17 cellular contexts compared by ENCODE assay signal in the genomic region with DNA sequence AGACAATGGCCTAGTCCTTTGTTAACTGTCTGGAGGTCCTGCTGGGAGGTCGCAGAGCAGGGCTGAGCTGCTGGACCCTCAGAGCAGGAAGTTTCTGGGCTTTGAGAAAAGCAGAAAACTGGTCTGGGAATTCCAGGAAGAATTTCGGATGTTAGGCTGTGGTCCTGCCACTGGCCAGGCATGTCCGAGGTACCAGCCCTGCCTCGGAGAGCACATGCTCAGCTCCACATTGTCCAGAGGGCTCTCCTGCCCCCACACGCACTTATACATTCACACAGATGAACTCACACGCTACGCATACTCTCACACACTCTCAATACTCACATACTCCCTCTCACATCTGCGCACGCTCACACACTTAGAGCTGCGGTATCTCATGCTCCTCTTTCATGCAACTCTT.
A peak's percentile ranks its signal among the peaks of the same experiment; 100 is the strongest.
DNase-seq lines count a peak whose midpoint lies in the region; ATAC-seq, FAIRE-seq and TF ChIP-seq lines count a peak whose summit lies in the region.
"Had no signal": no experiment of that assay in that cellular context is flagged by ENCODE, and none has a peak within 500 bp of the region (broad histone marks: within the 10 kb centered on the region; RNA-seq: fewer than 3 reads in every experiment).

No MANE protein-coding gene starts in this region.

- in situ Hi-C loops in HepG2 (cut with HindIII; ENCODE audit: extremely low pct_ligation_motif_present, low pct_unique_long_range_greater_than_20kb): no loop called here

- peaks cover 33% of the 10 kb centered on the region for H3K36me3 Mint-ChIP-seq in activated naive CD8-positive, alpha-beta T cell

- no peak overlapping the region for H3K4me2 ChIP-seq in HepG2 (ENCODE audit: low read depth, low read length)

- peak overlapping the region; percentile 90 for H3K27ac Mint-ChIP-seq in activated naive CD8-positive, alpha-beta T cell

- no peaks in the 10 kb centered on the region for H3K79me2 ChIP-seq in HepG2 (ENCODE audit: insufficient read depth, low read length)

- H3K9ac ChIP-seq in HepG2 (ENCODE audit: insufficient read depth, low read depth, low read length) (no peak overlapping the region), stomach smooth muscle (ENCODE audit: low read length in 2 of 2) (no peak overlapping the region)

- TF ChIP-seq CTCF in HepG2 (CRISPR knock-in tag; IDR thresholded peaks at IDR 0.05) (no peak), right lobe of liver (IDR thresholded peaks at IDR 0.05) (no peak)

- H4K20me1 ChIP-seq in HepG2 (ENCODE audit: insufficient read depth, low read length): no peaks in the 10 kb centered on the region

- no peak overlapping the region for H2AFZ ChIP-seq in HepG2 (ENCODE audit: low read length)

- peaks cover 4% of the 10 kb centered on the region for H3K9me3 Mint-ChIP-seq in activated naive CD8-positive, alpha-beta T cell (ENCODE audit: low read depth)

- peaks cover 65% of the 10 kb centered on the region for H3K4me1 Mint-ChIP-seq in activated naive CD8-positive, alpha-beta T cell (ENCODE audit: low read depth)

- H3K27me3 Mint-ChIP-seq in activated naive CD8-positive, alpha-beta T cell: no peaks in the 10 kb centered on the region

- intact Hi-C loops in HepG2 (cut with micrococcal nuclease; ENCODE audit: unreplicated experiment): no loop called here
- intact Hi-C loops in right lobe of liver (cut with DNase I): no loop called here

- no peak for TF ChIP-seq RAD21 in HepG2 (CRISPR knock-in tag; IDR thresholded peaks at IDR 0.05)

- H3K27ac ChIP-seq in HepG2 (ENCODE audit: extremely low read length, insufficient read depth, low read length): no peak overlapping the region
- no peak overlapping the region for H3K27ac ChIP-seq in right lobe of liver
- peak overlapping the region; percentile 3 for H3K27ac ChIP-seq in mesodermal cell (ENCODE audit: low read depth, low read length, severe bottlenecking)
- peak overlapping the region; percentile 11 for H3K27ac ChIP-seq in stomach smooth muscle (ENCODE audit: low read length)
- H3K27ac ChIP-seq: left ventricle myocardium inferior, thyroid gland had no signal

- DNase-seq in HepG2 (ENCODE audit: low spot score): no peak
- no peak for DNase-seq in right lobe of liver
- no peak for DNase-seq in RKO (ENCODE audit: low spot score)
- DNase-seq in SHP77 treated with DMSO at 0.1 percent for 48 hours (lab: John Stamatoyannopoulos, UW): no peak
- no peak for DNase-seq in SK-N-DZ (ENCODE audit: low spot score)
- DNase-seq: activated CD4-positive, alpha-beta T cell treated with anti-CD3 and anti-CD28 coated beads for 48 hours; left ventricle myocardium inferior; NCI-H2107; NCI-H510A; stimulated activated CD4-positive, alpha-beta T cell treated with anti-CD3 and anti-CD28 coated beads, Interleukin-15, amount 100 ng/mL, for 24 hours; SW 1271; thyroid gland had no signal

- CTCF ChIA-PET in HepG2 (lab: Yijun Ruan, JAX; ENCODE audit: low intra/inter-chr PET ratio, low total read pairs): no interaction called here

- peaks cover 8% of the 10 kb centered on the region for H3K4me1 ChIP-seq in HepG2 (ENCODE audit: insufficient read depth, low read length)
- H3K4me1 ChIP-seq in right lobe of liver: peaks cover 0 to 27% (median 13%) of the 10 kb centered on the region in 4 donors
- peaks cover 5% of the 10 kb centered on the region for H3K4me1 ChIP-seq in mesodermal cell (ENCODE audit: control insufficient read depth, insufficient read depth, low read length, poor library complexity, severe bottlenecking)
- peaks cover 9% of the 10 kb centered on the region for H3K4me1 ChIP-seq in stomach smooth muscle (ENCODE audit: control insufficient read depth, insufficient read depth, low read length)

- WGBS in HepG2 (ENCODE audit: low lambda C conversion rate): 96% methylated on average over 10 of the region's 10 CpGs
- 97% methylated on average over 7 of the region's 10 CpGs for WGBS in right lobe of liver (ENCODE audit: insufficient coverage, low coverage, low lambda C conversion rate, missing lambda C conversion rate)
- WGBS in mesodermal cell (ENCODE audit: insufficient coverage in 2 of 2), 2 experiments: 87 to 89% methylated on average over 10 of the region's 10 CpGs

- H3K36me3 ChIP-seq in HepG2 (replicated peaks in 1 of 2; ENCODE audit: control insufficient read depth in 1 of 2, insufficient read depth in 2 of 2, low read length in 2 of 2): peaks cover 10 to 14% of the 10 kb centered on the region in 2 experiments
- H3K36me3 ChIP-seq in right lobe of liver: no peaks in the 10 kb centered on the region
- H3K36me3 ChIP-seq in mesodermal cell (ENCODE audit: control insufficient read depth, insufficient read depth, low read length): peaks cover 72% of the 10 kb centered on the region
- H3K36me3 ChIP-seq in stomach smooth muscle (ENCODE audit: control insufficient read depth in 2 of 2, insufficient read depth in 2 of 2, low read length in 2 of 2): peaks cover 14 to 17% of the 10 kb centered on the region in 2 donors

- no peaks in the 10 kb centered on the region for H3K27me3 ChIP-seq in HepG2 (ENCODE audit: control insufficient read depth in 1 of 2, insufficient read depth in 2 of 2, low read length in 2 of 2)
- H3K27me3 ChIP-seq in right lobe of liver: no peaks in the 10 kb centered on the region
- H3K27me3 ChIP-seq in stomach smooth muscle (ENCODE audit: control insufficient read depth in 1 of 2, insufficient read depth in 2 of 2, low read length in 2 of 2): no peaks in the 10 kb centered on the region
- H3K27me3 ChIP-seq: thyroid gland had no signal

- H3K4me3 ChIP-seq in HepG2 (replicated peaks in 1 of 3; ENCODE audit: insufficient read depth in 1 of 3, low read depth in 2 of 3, low read length in 3 of 3) (no peak overlapping the region), right lobe of liver (no peak overlapping the region), mesodermal cell (ENCODE audit: extremely low read depth, insufficient read depth, low read length, poor library complexity, severe bottlenecking) (no peak overlapping the region), stomach smooth muscle (ENCODE audit: low read length in 2 of 2) (no peak overlapping the region)
- H3K4me3 ChIP-seq: left ventricle myocardium inferior, thyroid gland had no signal

- POLR2A ChIA-PET in HepG2 (lab: Yijun Ruan, JAX): no interaction called here

- no peak overlapping the region for H3K4me3 Mint-ChIP-seq in activated naive CD8-positive, alpha-beta T cell

- ATAC-seq in HepG2 (no peak), right lobe of liver (no peak)

- H3K9me3 ChIP-seq in HepG2 (ENCODE audit: low read length): peaks cover 8% of the 10 kb centered on the region; the same call in 1 of the 2 replicates
- no peaks in the 10 kb centered on the region for H3K9me3 ChIP-seq in right lobe of liver
- H3K9me3 ChIP-seq in mesodermal cell (ENCODE audit: control insufficient read depth, low read length): peaks cover 17% of the 10 kb centered on the region
- peaks cover 2 to 7% of the 10 kb centered on the region in 2 donors for H3K9me3 ChIP-seq in stomach smooth muscle (ENCODE audit: control insufficient read depth in 2 of 2, low read length in 2 of 2)
- H3K9me3 ChIP-seq: thyroid gland had no signal

- TF ChIP-seq POLR2A in HepG2 (IDR thresholded peaks at IDR 0.05; ENCODE audit: insufficient read depth in 1 of 2, low read depth in 2 of 2, low read length in 2 of 2): no peak
- TF ChIP-seq POLR2A in right lobe of liver (IDR thresholded peaks at IDR 0.05): no peak

- TF ChIP-seq EP300 in HepG2 (IDR thresholded peaks at IDR 0.05; ENCODE audit: low read depth in 2 of 2, low read length in 2 of 2) (no peak), HepG2 (CRISPR knock-in tag; IDR thresholded peaks at IDR 0.05; ENCODE audit: borderline replicate concordance) (no peak)

- no peak for FAIRE-seq in HepG2 (lab: Jason Lieb, UNC)
- FAIRE-seq: GM12891, GM19239 had no signal

- BruUV-seq in HepG2 (replicated peaks; lab: Mats Ljungman, UMichigan): no TSS peak

TF ChIP-seq in HepG2, 621 proteins besides CTCF, POLR2A, EP300 and RAD21:
- TF ChIP-seq ATF7 (IDR thresholded peaks at IDR 0.05): no peak
- TF ChIP-seq ATF7 (CRISPR knock-in tag; IDR thresholded peaks at IDR 0.05): no peak
- TF ChIP-seq ZNF781 (CRISPR knock-in tag; IDR thresholded peaks at IDR 0.05; ENCODE audit: borderline replicate concordance, not compliant biosample characterization): no peak
- no peak for TF ChIP-seq NKX3-1 (CRISPR knock-in tag; IDR thresholded peaks at IDR 0.05)
- TF ChIP-seq EHMT2 (IDR thresholded peaks at IDR 0.05; ENCODE audit: borderline replicate concordance, low read depth, low read length): no peak
- no peak for TF ChIP-seq ZNF678 (CRISPR knock-in tag; IDR thresholded peaks at IDR 0.05)
- TF ChIP-seq PITX1 (CRISPR knock-in tag; IDR thresholded peaks at IDR 0.05): 0 out of 2 replicates have a peak, but pooled peaks have one; percentile 13

Comparison
In these comparisons a context has a peak if more than half of its experiments do, and no peak if none do; other contexts are left out.
1. H3K27ac ChIP-seq: peak in mesodermal cell (single experiment) and stomach smooth muscle (single experiment); none in HepG2 (single experiment) and right lobe of liver (0 of 3).